Comparison of ENCODE assay signal across 1 cellular context in genomic region chr2:197369946-197370325, GRCh38.
TF ChIP-seq lines count a peak whose summit lies in the region.

No MANE protein-coding gene starts in this region.

TF ChIP-seq in endothelial cell of umbilical vein, 7 proteins besides CTCF, POLR2A, EP300 and RAD21 (continued from another document):
- TF ChIP-seq POLR2AphosphoS5 (IDR thresholded peaks at IDR 0.05; ENCODE audit: insufficient read depth, low read depth, low read length) (no peak), EZH2 (IDR thresholded peaks at IDR 0.05; ENCODE audit: borderline replicate concordance, low read depth, low read length, severe bottlenecking) (no peak), MAX (IDR thresholded peaks at IDR 0.05; ENCODE audit: insufficient read depth, insufficient read length) (no peak), FOS (IDR thresholded peaks at IDR 0.05; ENCODE audit: borderline replicate concordance, insufficient read depth, low read length) (no peak), MYC (IDR thresholded peaks at IDR 0.05; ENCODE audit: low read depth, low read length) (no peak)
